In the genomic region with DNA sequence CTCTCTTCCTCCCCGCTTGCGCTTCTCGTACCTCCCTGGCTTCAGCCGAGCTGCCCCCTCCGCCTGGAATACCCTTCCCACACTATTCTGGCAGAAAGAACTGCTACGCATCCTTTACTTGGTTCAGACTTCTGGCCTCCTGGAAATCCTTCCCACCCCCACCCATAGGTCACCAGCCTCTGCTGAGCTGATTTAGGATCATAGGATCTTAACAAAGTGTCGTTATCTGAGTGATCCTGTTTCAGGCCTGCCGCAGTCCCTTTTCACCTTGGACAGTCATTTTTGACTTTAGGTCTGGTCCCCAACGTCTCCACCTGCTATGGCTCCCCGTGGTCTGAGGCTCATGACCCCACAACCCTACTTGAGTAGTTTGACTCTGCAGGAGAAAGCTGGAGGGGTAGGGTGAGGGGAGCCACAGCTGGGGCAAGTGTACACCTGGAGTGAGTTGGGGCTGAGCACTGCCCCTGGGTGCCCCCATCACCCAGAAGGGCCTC, we compare ENCODE assay signal across 8 cellular contexts. TPM values are rescaled to one million over a fixed set of nuclear protein-coding genes. Genes with fewer than 3 reads are reported as not detected.
DNase-seq lines count a peak whose midpoint lies in the region; ATAC-seq and TF ChIP-seq lines count a peak whose summit lies in the region.

No MANE protein-coding gene starts in this region.

- H3K4me3 ChIP-seq in adipocyte (ENCODE audit: low read length) (peak overlapping the region; percentile 77), right lobe of liver (peak overlapping the region; percentile 53 to 76 (median 63)), thymus (ENCODE audit: low read length) (peak overlapping the region; percentile 71)

- H3K9me3 ChIP-seq in adipocyte (ENCODE audit: control insufficient read depth, low read length) (no peaks in the 10 kb centered on the region), right lobe of liver (no peaks in the 10 kb centered on the region), thymus (ENCODE audit: control insufficient read depth) (no peaks in the 10 kb centered on the region)

- no peak for TF ChIP-seq CTCF in right lobe of liver (IDR thresholded peaks at IDR 0.05)

- peak in 2 of 4 donors; percentile 2 to 5 for ATAC-seq in right lobe of liver
- no peak for ATAC-seq in GM21367 (IDR thresholded peaks at IDR 0.05; ENCODE audit: unreplicated experiment)

- no peak overlapping the region for H3K27ac Mint-ChIP-seq in activated CD4-positive, alpha-beta T cell treated with anti-CD3 and anti-CD28 coated beads, Interleukin-2, amount 10 ng/mL, durations not matched to agents 24 days and 14 days

- peak; percentile 58 for DNase-seq in activated CD4-positive, alpha-beta T cell treated with anti-CD3 and anti-CD28 coated beads, Interleukin-2, amount 10 ng/mL, durations not matched to agents 24 days and 14 days
- no peak for DNase-seq in activated CD4-positive, alpha-beta T cell treated with anti-CD3 and anti-CD28 coated beads, Interleukin-2, amount 50 U/mL, for 48 hours
- DNase-seq in adipocyte (ENCODE audit: low read depth): no peak
- DNase-seq in right lobe of liver: no peak
- DNase-seq in T1000 (lab: John Stamatoyannopoulos, UW): no peak
- DNase-seq in SKM-1 treated with dmso at 0.1 percent for 144 hours (lab: John Stamatoyannopoulos, UW; ENCODE audit: unreplicated experiment): no peak

- 29% methylated on average over 9 of the region's 10 CpGs for WGBS in right lobe of liver (ENCODE audit: insufficient coverage, low coverage, low lambda C conversion rate, missing lambda C conversion rate)
- WGBS in thymus: 59% methylated on average over 10 of the region's 10 CpGs

- TF ChIP-seq POLR2A in right lobe of liver (IDR thresholded peaks at IDR 0.05): no peak

- H3K27ac ChIP-seq in right lobe of liver: peak overlapping the region; percentile 38 to 96 (median 95)
- no peak overlapping the region for H3K27ac ChIP-seq in thymus (ENCODE audit: low read depth)

- peaks cover 18% of the 10 kb centered on the region for H3K4me1 Mint-ChIP-seq in activated CD4-positive, alpha-beta T cell treated with anti-CD3 and anti-CD28 coated beads, Interleukin-2, amount 10 ng/mL, durations not matched to agents 24 days and 14 days

- no peaks in the 10 kb centered on the region for H3K36me3 Mint-ChIP-seq in activated CD4-positive, alpha-beta T cell treated with anti-CD3 and anti-CD28 coated beads, Interleukin-2, amount 10 ng/mL, durations not matched to agents 24 days and 14 days (ENCODE audit: low read depth)

- peak overlapping the region; percentile 73 for H3K9ac ChIP-seq in adipocyte (ENCODE audit: low read length)

- H3K27me3 Mint-ChIP-seq in activated CD4-positive, alpha-beta T cell treated with anti-CD3 and anti-CD28 coated beads, Interleukin-2, amount 10 ng/mL, durations not matched to agents 24 days and 14 days: peaks cover 30% of the 10 kb centered on the region

- H3K9me3 Mint-ChIP-seq in activated CD4-positive, alpha-beta T cell treated with anti-CD3 and anti-CD28 coated beads, Interleukin-2, amount 10 ng/mL, durations not matched to agents 24 days and 14 days: no peaks in the 10 kb centered on the region

- peaks cover 20% of the 10 kb centered on the region for H3K27me3 ChIP-seq in adipocyte (replicated peaks; ENCODE audit: control insufficient read depth, insufficient read depth, low read length)
- H3K27me3 ChIP-seq in right lobe of liver: no peaks in the 10 kb centered on the region
- peaks cover 13% of the 10 kb centered on the region for H3K27me3 ChIP-seq in thymus (ENCODE audit: control insufficient read depth, insufficient read depth)

- no peaks in the 10 kb centered on the region for H3K36me3 ChIP-seq in adipocyte (ENCODE audit: control insufficient read depth, insufficient read depth, low read length, severe bottlenecking)
- no peaks in the 10 kb centered on the region for H3K36me3 ChIP-seq in right lobe of liver
- no peaks in the 10 kb centered on the region for H3K36me3 ChIP-seq in thymus (ENCODE audit: control insufficient read depth, insufficient read depth)

- peaks cover 13% of the 10 kb centered on the region for H3K4me1 ChIP-seq in adipocyte (ENCODE audit: control insufficient read depth, insufficient read depth, low read length)
- peaks cover 0 to 19% (median 7%) of the 10 kb centered on the region in 4 donors for H3K4me1 ChIP-seq in right lobe of liver
- H3K4me1 ChIP-seq in thymus (ENCODE audit: control insufficient read depth, insufficient read depth, low read length): peaks cover 12% of the 10 kb centered on the region

- intact Hi-C loops in activated CD4-positive, alpha-beta T cell treated with anti-CD3 and anti-CD28 coated beads, Interleukin-2, amount 10 ng/mL, durations not matched to agents 24 days and 14 days (cut with micrococcal nuclease): loop anchor here (1.0 to 2.0 kb wide), 2 partner anchors 27 to 50 kb away; a partner anchor contains a TSS
- intact Hi-C loops in right lobe of liver (cut with DNase I): no loop called here

- peak overlapping the region; percentile 90 for H3K4me3 Mint-ChIP-seq in activated CD4-positive, alpha-beta T cell treated with anti-CD3 and anti-CD28 coated beads, Interleukin-2, amount 10 ng/mL, durations not matched to agents 24 days and 14 days

RNA-seq across cellular contexts. Expression of a gene that starts 27.3 kb away (rescaled TPM):
- total RNA-seq in activated CD4-positive, alpha-beta T cell treated with anti-CD3 and anti-CD28 coated beads, Interleukin-2, amount 10 ng/mL, durations not matched to agents 24 days and 14 days: 53.4 and 54.6 TPM in 2 replicates
- 10 to 100 TPM in 5 of 6 experiments, 1 to 10 TPM in 1; 6.6 to 72.9 (median 16.6) TPM for total RNA-seq in right lobe of liver
- 56.3 TPM for polyA plus RNA-seq in thymus

RNA-seq across cellular contexts. Expression of a gene that starts 50.4 kb away (rescaled TPM):
- total RNA-seq in activated CD4-positive, alpha-beta T cell treated with anti-CD3 and anti-CD28 coated beads, Interleukin-2, amount 10 ng/mL, durations not matched to agents 24 days and 14 days: 200 and 205 TPM in 2 replicates
- total RNA-seq in right lobe of liver: 10 to 100 TPM; 29.5 to 52.1 (median 39.4) TPM
- 54.8 TPM for polyA plus RNA-seq in thymus

RNA-seq across cellular contexts. Expression of a gene that starts 53.7 kb away (rescaled TPM):
- 3.5 and 4.6 TPM in 2 replicates for total RNA-seq in activated CD4-positive, alpha-beta T cell treated with anti-CD3 and anti-CD28 coated beads, Interleukin-2, amount 10 ng/mL, durations not matched to agents 24 days and 14 days
- total RNA-seq in right lobe of liver: not detected
- 4.8 TPM for polyA plus RNA-seq in thymus
